ENCODE assay signal across 8 cellular contexts in the genomic region with DNA sequence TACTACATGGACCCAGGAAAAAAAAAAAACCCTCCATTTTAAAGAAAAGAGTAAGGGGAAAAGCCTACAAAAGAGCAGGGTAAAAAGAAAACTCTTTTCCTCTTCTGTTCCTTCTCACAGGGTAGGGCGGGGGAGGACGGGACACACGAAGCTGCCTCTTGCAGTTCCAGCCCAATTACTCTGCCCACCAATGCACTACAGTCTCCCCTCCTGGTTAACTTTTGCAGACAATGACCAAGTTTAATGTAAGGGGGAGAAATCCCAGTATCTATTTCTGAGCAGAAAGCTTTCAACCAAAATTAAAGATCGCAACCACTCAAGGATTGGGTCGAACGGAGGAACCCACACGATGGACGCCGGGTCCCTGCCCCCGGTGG. TPM values are rescaled to one million over a fixed set of nuclear protein-coding genes. Genes with fewer than 3 reads are reported as not detected.
DNase-seq lines count a peak whose midpoint lies in the region; ATAC-seq, FAIRE-seq and TF ChIP-seq lines count a peak whose summit lies in the region.

No MANE protein-coding gene starts in this region.

- intact Hi-C loops in activated CD8-positive, alpha-beta T cell treated with anti-CD3 and anti-CD28 coated beads for 36 hours (cut with micrococcal nuclease): loop anchor here (5.0 kb wide), 1 partner anchor 39 kb away; a partner anchor contains a TSS

- FAIRE-seq in H54 (lab: Jason Lieb, UNC): no peak

- no peak for ATAC-seq in activated CD8-positive, alpha-beta T cell treated with anti-CD3 and anti-CD28 coated beads for 36 hours
- ATAC-seq in stimulated activated memory B cell treated with anti-CD40 and anti-IgM and Interleukin-4, amounts not matched to agents 10 μg/mL and 1 μg/mL and 100 μg/mL, for 72 hours: no peak
- ATAC-seq in GM21515 (IDR thresholded peaks at IDR 0.05; ENCODE audit: unreplicated experiment): no peak

- peaks cover 1% of the 10 kb centered on the region for H3K36me3 Mint-ChIP-seq in activated CD8-positive, alpha-beta T cell treated with anti-CD3 and anti-CD28 coated beads for 36 hours (ENCODE audit: low read depth)
- H3K36me3 Mint-ChIP-seq in stimulated activated memory B cell treated with anti-CD40 and anti-IgM and Interleukin-4, amounts not matched to agents 10 μg/mL and 1 μg/mL and 100 μg/mL, for 72 hours: no peaks in the 10 kb centered on the region

- H3K4me1 Mint-ChIP-seq in activated CD8-positive, alpha-beta T cell treated with anti-CD3 and anti-CD28 coated beads for 36 hours (ENCODE audit: low read depth): peaks cover 34% of the 10 kb centered on the region
- H3K4me1 Mint-ChIP-seq in stimulated activated memory B cell treated with anti-CD40 and anti-IgM and Interleukin-4, amounts not matched to agents 10 μg/mL and 1 μg/mL and 100 μg/mL, for 72 hours: peaks cover 50% of the 10 kb centered on the region

- H3K27me3 Mint-ChIP-seq in activated CD8-positive, alpha-beta T cell treated with anti-CD3 and anti-CD28 coated beads for 36 hours: peaks cover 13% of the 10 kb centered on the region
- H3K27me3 Mint-ChIP-seq in stimulated activated memory B cell treated with anti-CD40 and anti-IgM and Interleukin-4, amounts not matched to agents 10 μg/mL and 1 μg/mL and 100 μg/mL, for 72 hours: peaks cover 20% of the 10 kb centered on the region

- no peaks in the 10 kb centered on the region for H3K9me3 Mint-ChIP-seq in activated CD8-positive, alpha-beta T cell treated with anti-CD3 and anti-CD28 coated beads for 36 hours
- no peaks in the 10 kb centered on the region for H3K9me3 Mint-ChIP-seq in stimulated activated memory B cell treated with anti-CD40 and anti-IgM and Interleukin-4, amounts not matched to agents 10 μg/mL and 1 μg/mL and 100 μg/mL, for 72 hours

- peak overlapping the region; percentile 89 for H3K4me3 Mint-ChIP-seq in activated CD8-positive, alpha-beta T cell treated with anti-CD3 and anti-CD28 coated beads for 36 hours
- H3K4me3 Mint-ChIP-seq in stimulated activated memory B cell treated with anti-CD40 and anti-IgM and Interleukin-4, amounts not matched to agents 10 μg/mL and 1 μg/mL and 100 μg/mL, for 72 hours: peak overlapping the region; percentile 85

- TF ChIP-seq CTCF in AG10803 (conservative IDR thresholded peaks at IDR 0.05; ENCODE audit: low read length): no peak
- TF ChIP-seq CTCF in activated CD8-positive, alpha-beta T cell treated with anti-CD3 and anti-CD28 coated beads for 36 hours (IDR thresholded peaks at IDR 0.05): no peak

- H3K27ac Mint-ChIP-seq in activated CD8-positive, alpha-beta T cell treated with anti-CD3 and anti-CD28 coated beads for 36 hours: peak overlapping the region; percentile 95
- H3K27ac Mint-ChIP-seq in stimulated activated memory B cell treated with anti-CD40 and anti-IgM and Interleukin-4, amounts not matched to agents 10 μg/mL and 1 μg/mL and 100 μg/mL, for 72 hours: peak overlapping the region; percentile 86

- POLR2A ChIA-PET in activated CD8-positive, alpha-beta T cell treated with anti-CD3 and anti-CD28 coated beads for 36 hours (lab: Charles Lee): interaction anchor here (0.8 to 2.2 kb wide), 6 partner anchors 11 to 98 kb away, joined by 3 to 20 read pairs (median 4); a partner anchor contains a TSS

- H3K4me3 ChIP-seq in AG10803 (ENCODE audit: low read length): peak overlapping the region; percentile 79
- H3K4me3 ChIP-seq in iPS-11a (ENCODE audit: low read depth, low read length): peak overlapping the region; percentile 77

- DNase-seq in AG10803 (ENCODE audit: low read depth) (peak; percentile 22), H54 (ENCODE audit: insufficient read length, low spot score) (peak; percentile 63), COLO668 (lab: John Stamatoyannopoulos, UW; ENCODE audit: unreplicated experiment) (no peak)
- DNase-seq in activated CD8-positive, alpha-beta T cell treated with anti-CD3 and anti-CD28 coated beads for 36 hours: peak; percentile 42
- no peak for DNase-seq in activated CD4-positive, CD25-positive, alpha-beta regulatory T cell (lab: John Stamatoyannopoulos, UW)

- CTCF ChIA-PET in activated CD8-positive, alpha-beta T cell treated with anti-CD3 and anti-CD28 coated beads for 36 hours (lab: Charles Lee): interaction anchor here (1.6 to 1.8 kb wide), 2 partner anchors 32 to 284 kb away, joined by 5 to 7 read pairs; no protein-coding TSS in a partner anchor

- no peak for TF ChIP-seq POLR2A in H54 (IDR thresholded peaks at IDR 0.05; ENCODE audit: low read depth, low read length)

RNA-seq across cellular contexts. Expression of a gene that starts 1.3 kb away (rescaled TPM):
- 10 to 100 TPM; 32.7 to 37.7 TPM for total RNA-seq in activated CD8-positive, alpha-beta T cell treated with anti-CD3 and anti-CD28 coated beads for 36 hours

RNA-seq across cellular contexts. Expression of a gene that starts 41.3 kb away (rescaled TPM):
- total RNA-seq in activated CD8-positive, alpha-beta T cell treated with anti-CD3 and anti-CD28 coated beads for 36 hours: 1 to 10 TPM; 8.1 to 8.2 TPM

Comparison
In these comparisons a context has a peak if more than half of its experiments do, and no peak if none do; other contexts are left out.
1. DNase-seq: peak in AG10803 (single experiment), H54 (single experiment) and activated CD8-positive, alpha-beta T cell treated with anti-CD3 and anti-CD28 coated beads for 36 hours (single experiment); none in COLO668 (single experiment) and activated CD4-positive, CD25-positive, alpha-beta regulatory T cell (0 of 4).